Comparison of ENCODE assay signal across 20 cellular contexts in the genomic region with DNA sequence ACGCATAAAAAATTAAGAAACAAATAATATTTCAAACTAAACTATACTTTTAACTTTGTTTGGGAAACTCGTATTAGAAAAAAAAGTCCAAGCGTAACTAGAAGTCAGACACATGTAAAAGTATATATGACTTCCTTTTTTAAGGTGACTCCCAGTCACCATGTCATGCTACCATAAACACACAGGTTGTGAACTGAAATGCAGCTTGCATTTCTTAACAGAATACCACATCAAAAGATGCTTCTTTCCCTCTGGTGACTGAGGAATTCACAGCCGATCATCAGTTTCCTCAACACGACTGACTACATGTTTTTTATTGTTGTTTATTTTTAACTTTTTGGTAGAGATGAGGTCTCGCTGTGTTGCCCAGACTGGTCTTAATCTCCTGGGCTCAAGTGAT.
"Had no signal": no experiment of that assay in that cellular context is flagged by ENCODE, and none has a peak within 500 bp of the region (broad histone marks: within the 10 kb centered on the region; RNA-seq: fewer than 3 reads in every experiment).

No MANE protein-coding gene starts in this region.

- H3K4me1 ChIP-seq: psoas muscle, right lobe of liver, suprapubic skin, thyroid gland had no signal

- H3K27me3 Mint-ChIP-seq: naive thymus-derived CD8-positive, alpha-beta T cell; type B pancreatic cell had no signal

- H3K4me3 ChIP-seq: dorsolateral prefrontal cortex, mucosa of descending colon, psoas muscle, right lobe of liver, suprapubic skin, thyroid gland had no signal

- H3K9me3 Mint-ChIP-seq: naive thymus-derived CD8-positive, alpha-beta T cell; stimulated activated effector memory CD8-positive, alpha-beta T cell treated with anti-CD3 and anti-CD28 coated beads, Interleukin-12 subunit alpha, Interleukin-12 subunit beta, amount 100 ng/mL, for 72 hours had no signal

- H3K4me3 Mint-ChIP-seq: naive thymus-derived CD8-positive, alpha-beta T cell; stimulated activated effector memory CD8-positive, alpha-beta T cell treated with anti-CD3 and anti-CD28 coated beads, Interleukin-12 subunit alpha, Interleukin-12 subunit beta, amount 100 ng/mL, for 72 hours; type B pancreatic cell had no signal

- H3K9me3 ChIP-seq: mucosa of descending colon, neutrophil, psoas muscle, right lobe of liver, suprapubic skin, thyroid gland had no signal

- H3K36me3 ChIP-seq: neutrophil, right lobe of liver, thyroid gland had no signal

- FAIRE-seq: urothelium cell line had no signal

- H3K27ac Mint-ChIP-seq: naive thymus-derived CD8-positive, alpha-beta T cell; stimulated activated effector memory CD8-positive, alpha-beta T cell treated with anti-CD3 and anti-CD28 coated beads, Interleukin-12 subunit alpha, Interleukin-12 subunit beta, amount 100 ng/mL, for 72 hours; type B pancreatic cell had no signal

- H3K27ac ChIP-seq: dorsolateral prefrontal cortex, neutrophil, psoas muscle, right lobe of liver, suprapubic skin, thyroid gland had no signal

- H3K27me3 ChIP-seq: dorsolateral prefrontal cortex, neutrophil, right lobe of liver, suprapubic skin, thyroid gland had no signal

- H3K36me3 Mint-ChIP-seq: naive thymus-derived CD8-positive, alpha-beta T cell; stimulated activated effector memory CD8-positive, alpha-beta T cell treated with anti-CD3 and anti-CD28 coated beads, Interleukin-12 subunit alpha, Interleukin-12 subunit beta, amount 100 ng/mL, for 72 hours had no signal

- DNase-seq: dorsolateral prefrontal cortex; effector CD8-positive, alpha-beta T cell; foreskin melanocyte; head of caudate nucleus; hippocampal formation; kidney glomerular epithelial cell; mucosa of descending colon; psoas muscle; retina; right lobe of liver; stimulated activated CD4-positive, alpha-beta T cell treated with anti-CD3 and anti-CD28 coated beads, Interleukin-4, amount 100 ng/mL, for 1 hour; stimulated activated CD8-positive, alpha-beta memory T cell treated with anti-CD3 and anti-CD28 coated beads, Interleukin-4, amount 100 ng/mL, for 48 hours; stimulated activated naive CD8-positive, alpha-beta T cell treated with anti-CD3 and anti-CD28 coated beads, Interleukin-15, Interleukin-2, amounts not matched to agents 100 U/mL and 50 U/mL, for 24 hours; thyroid gland had no signal
